12 cellular contexts compared by ENCODE assay signal in genomic region chr6:63509652-63510352, GRCh38.
DNase-seq lines count a peak whose midpoint lies in the region; ATAC-seq, FAIRE-seq and TF ChIP-seq lines count a peak whose summit lies in the region.
"Had no signal": no experiment of that assay in that cellular context is flagged by ENCODE, and none has a peak within 500 bp of the region (broad histone marks: within the 10 kb centered on the region; RNA-seq: fewer than 3 reads in every experiment).

No MANE protein-coding gene starts in this region.

- no peaks in the 10 kb centered on the region for H3K27me3 Mint-ChIP-seq in neural progenitor cell (ENCODE audit: insufficient read depth, low read depth)

- FAIRE-seq in GM12892 (lab: Jason Lieb, UNC) = no peak

- H3K36me3 ChIP-seq in neural progenitor cell = no peaks in the 10 kb centered on the region

- no peak overlapping the region for H3K27ac Mint-ChIP-seq in neural progenitor cell

- H2AFZ ChIP-seq in neural progenitor cell (replicated peaks) = peak overlapping the region; percentile 29

- TF ChIP-seq POLR2A in erythroblast (IDR thresholded peaks at IDR 0.05; ENCODE audit: low read length) = no peak
- TF ChIP-seq POLR2A in GM12892 (IDR thresholded peaks at IDR 0.05; ENCODE audit: low read depth, low read length) = no peak

- DNase-seq in Caki2 (ENCODE audit: low read depth) = peak; percentile 87
- peak; percentile 62 for DNase-seq in HuH-7 (ENCODE audit: low spot score)
- peak; percentile 66 for DNase-seq in fibroblast of pulmonary artery (ENCODE audit: low read depth)
- DNase-seq in neural progenitor cell (ENCODE audit: low spot score) = no peak
- no peak for DNase-seq in erythroblast (lab: John Stamatoyannopoulos, UW)
- DNase-seq in GM12892 (ENCODE audit: insufficient read length) = no peak
- DNase-seq: dermis blood vessel endothelial cell, HCEC 1CT, NCI-H510A treated with DMSO at 0.1 percent for 48 hours had no signal

- no peaks in the 10 kb centered on the region for H3K27me3 ChIP-seq in neural progenitor cell

- no peak overlapping the region for H3K4me2 ChIP-seq in neural progenitor cell

- H3K4me1 ChIP-seq in neural progenitor cell = no peaks in the 10 kb centered on the region

- H3K4me3 ChIP-seq in fibroblast of pulmonary artery (replicated peaks; ENCODE audit: low read depth, low read length) = no peak overlapping the region
- H3K4me3 ChIP-seq in neural progenitor cell = no peak overlapping the region

- TF ChIP-seq CTCF in fibroblast of pulmonary artery (IDR thresholded peaks at IDR 0.05; ENCODE audit: low read length, missing control alignments) = no peak
- no peak for TF ChIP-seq CTCF in neural progenitor cell (IDR thresholded peaks at IDR 0.05)

- no peaks in the 10 kb centered on the region for H3K36me3 Mint-ChIP-seq in neural progenitor cell

- no peak overlapping the region for H3K9ac ChIP-seq in neural progenitor cell

- H3K9me3 ChIP-seq in neural progenitor cell (ENCODE audit: low read depth) = no peaks in the 10 kb centered on the region

- in situ Hi-C loops in Caki2 (cut with HindIII; ENCODE audit: low pct_unique_long_range_greater_than_20kb, low sequenced_read_pairs) = no loop called here

- no peak overlapping the region for H3K4me3 Mint-ChIP-seq in neural progenitor cell

- no peaks in the 10 kb centered on the region for H3K4me1 Mint-ChIP-seq in neural progenitor cell

- no peaks in the 10 kb centered on the region for H3K9me3 Mint-ChIP-seq in neural progenitor cell

- ATAC-seq in GM19023 (IDR thresholded peaks at IDR 0.05; ENCODE audit: unreplicated experiment) = no peak
- ATAC-seq in GM18861 (IDR thresholded peaks at IDR 0.05; ENCODE audit: unreplicated experiment) = no peak

- no peak overlapping the region for H3K27ac ChIP-seq in neural progenitor cell
- H3K27ac ChIP-seq: C4-2B had no signal

- no peaks in the 10 kb centered on the region for H4K20me1 ChIP-seq in neural progenitor cell (ENCODE audit: low read depth)

- H3F3A ChIP-seq in neural progenitor cell (ENCODE audit: low read depth) = no peaks in the 10 kb centered on the region

- H3K79me2 ChIP-seq in neural progenitor cell (ENCODE audit: low read depth) = no peaks in the 10 kb centered on the region

Comparison
In these comparisons a context has a peak if more than half of its experiments do, and no peak if none do; other contexts are left out.
1. DNase-seq: peak in Caki2 (single experiment), HuH-7 (single experiment) and fibroblast of pulmonary artery (single experiment); none in neural progenitor cell (single experiment), erythroblast (0 of 2) and GM12892 (single experiment).